22 cellular contexts compared by ENCODE assay signal in the genomic region with DNA sequence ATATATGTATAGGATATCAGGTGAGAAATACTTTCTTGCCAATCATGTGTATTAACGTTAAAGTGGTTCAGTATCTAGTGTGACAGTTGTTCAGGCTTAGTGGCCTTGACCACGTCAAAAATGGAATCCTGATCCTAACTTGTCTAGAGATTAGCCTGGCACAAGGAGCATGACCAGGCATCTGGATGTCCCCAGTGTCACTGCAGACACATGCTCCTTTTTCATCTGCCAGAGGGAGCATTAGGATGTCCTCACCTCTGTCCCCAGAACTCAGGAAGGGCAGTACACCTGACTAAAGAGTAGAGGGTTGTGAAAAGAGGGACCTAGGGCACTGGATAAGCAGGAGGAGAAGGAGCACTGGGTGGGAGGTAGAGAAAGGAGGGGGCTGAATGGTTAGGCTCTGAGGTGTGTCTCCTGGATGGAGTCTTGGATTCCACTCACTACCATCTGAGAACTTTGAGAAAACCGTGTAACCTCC. TPM values are rescaled to one million over a fixed set of nuclear protein-coding genes. Genes with fewer than 3 reads are reported as not detected.
DNase-seq lines count a peak whose midpoint lies in the region; ATAC-seq, FAIRE-seq and TF ChIP-seq lines count a peak whose summit lies in the region.
"Had no signal": no experiment of that assay in that cellular context is flagged by ENCODE, and none has a peak within 500 bp of the region (broad histone marks: within the 10 kb centered on the region; RNA-seq: fewer than 3 reads in every experiment).

No MANE protein-coding gene starts in this region.

- no peak for TF ChIP-seq RAD21 in K562 (CRISPR knock-in tag; conservative IDR thresholded peaks at IDR 0.05 in 1 of 2, IDR thresholded peaks at IDR 0.05 in 1 of 2)

- FAIRE-seq in GM12891 (lab: Jason Lieb, UNC) (peak; percentile 58), K562 (lab: Jason Lieb, UNC) (no peak)
- FAIRE-seq: H54 had no signal

- DNase-seq in GM12891 (ENCODE audit: insufficient read length, low spot score) (no peak), K562 (ENCODE audit: extremely low read depth in 1 of 4, low spot score in 3 of 4) (peak in 1 of 4 experiments; percentile 22), dermis blood vessel endothelial cell (no peak)
- no peak for DNase-seq in stimulated activated effector memory CD8-positive, alpha-beta T cell treated with anti-CD3 and anti-CD28 coated beads, Interleukin-12 subunit alpha, Interleukin-12 subunit beta, amount 100 ng/mL, for 72 hours (ENCODE audit: low spot score in 2 of 2)
- no peak for DNase-seq in stimulated activated CD4-positive, alpha-beta T cell treated with anti-CD3 and anti-CD28 coated beads, Interleukin-12 subunit alpha, Interleukin-12 subunit beta, amount 100 ng/mL, for 4 hours
- DNase-seq: 8988T; Caco-2; CD4-positive, alpha-beta T cell; DMS153; DMS79; GF-D8; HCEC 1CT had no signal

- H3K79me2 ChIP-seq in K562 (ENCODE audit: control insufficient read depth, insufficient read depth, low read length), result no peaks in the 10 kb centered on the region

- no peaks in the 10 kb centered on the region for H3K9me1 ChIP-seq in K562 (ENCODE audit: control insufficient read depth, insufficient read depth, low read length)

- H3K27ac ChIP-seq in BLaER1, result no peak overlapping the region
- no peak overlapping the region for H3K27ac ChIP-seq in K562 (ENCODE audit: extremely low read depth, low read depth, low read length)
- H3K27ac ChIP-seq: C4-2B, KMS-11 had no signal

- no peaks in the 10 kb centered on the region for H3K36me3 Mint-ChIP-seq in stimulated activated effector memory CD8-positive, alpha-beta T cell treated with anti-CD3 and anti-CD28 coated beads, Interleukin-12 subunit alpha, Interleukin-12 subunit beta, amount 100 ng/mL, for 72 hours

- peak overlapping the region; percentile 38 for H3K27ac Mint-ChIP-seq in stimulated activated effector memory CD8-positive, alpha-beta T cell treated with anti-CD3 and anti-CD28 coated beads, Interleukin-12 subunit alpha, Interleukin-12 subunit beta, amount 100 ng/mL, for 72 hours
- H3K27ac Mint-ChIP-seq: CD4-positive, alpha-beta T cell; GM23338 had no signal

- H2AFZ ChIP-seq in K562 (ENCODE audit: low read depth, low read length), result no peak overlapping the region
- H2AFZ ChIP-seq: GM23338 had no signal

- H4K20me1 ChIP-seq in BLaER1 (no peaks in the 10 kb centered on the region), K562 (replicated peaks; ENCODE audit: control insufficient read depth, insufficient read depth, low read length) (peaks cover 25% of the 10 kb centered on the region; the same call in 1 of the 2 replicates)

- H3K4me2 ChIP-seq in BLaER1 (peak overlapping the region; percentile 84), K562 (ENCODE audit: insufficient read depth, low read length) (no peak overlapping the region)
- H3K4me2 ChIP-seq: GM23338, KMS-11 had no signal

- in situ Hi-C loops in K562 (cut with MboI), result no loop called here

- POLR2A ChIA-PET in K562 (lab: Yijun Ruan, JAX), result interaction anchor here (0.6 to 6.1 kb wide), 10 partner anchors 10 to 128 kb away, joined by 3 to 76 read pairs (median 5); no protein-coding TSS in a partner anchor

- no peak for TF ChIP-seq EP300 in K562 (IDR thresholded peaks at IDR 0.05; ENCODE audit: low read length)

- CTCF ChIA-PET in K562 (lab: Yijun Ruan, JAX; ENCODE audit: low intra/inter-chr PET ratio), result no interaction called here

- H3K4me3 Mint-ChIP-seq in stimulated activated effector memory CD8-positive, alpha-beta T cell treated with anti-CD3 and anti-CD28 coated beads, Interleukin-12 subunit alpha, Interleukin-12 subunit beta, amount 100 ng/mL, for 72 hours, result no peak overlapping the region
- H3K4me3 Mint-ChIP-seq: CD4-positive, alpha-beta T cell; GM23338 had no signal

- H3K4me1 ChIP-seq in BLaER1, result peaks cover 53% of the 10 kb centered on the region
- no peaks in the 10 kb centered on the region for H3K4me1 ChIP-seq in K562 (replicated peaks in 1 of 2; ENCODE audit: control insufficient read depth in 2 of 2, insufficient read depth in 2 of 2, low read length in 2 of 2)
- H3K4me1 ChIP-seq: Caco-2 had no signal

- peaks cover 8% of the 10 kb centered on the region for H3K9me3 ChIP-seq in BLaER1
- H3K9me3 ChIP-seq in K562 (replicated peaks; ENCODE audit: control insufficient read depth, insufficient read depth, low read depth, low read length), result no peaks in the 10 kb centered on the region
- H3K9me3 ChIP-seq: Caco-2 had no signal

- ATAC-seq in K562 (no peak), HG02759 (IDR thresholded peaks at IDR 0.05; ENCODE audit: unreplicated experiment) (no peak), HG02840 (IDR thresholded peaks at IDR 0.05; ENCODE audit: low FRiP score, unreplicated experiment) (no peak)
- ATAC-seq in stimulated activated effector memory CD8-positive, alpha-beta T cell treated with anti-CD3 and anti-CD28 coated beads, Interleukin-12 subunit alpha, Interleukin-12 subunit beta, amount 100 ng/mL, for 72 hours, result no peak

- no peaks in the 10 kb centered on the region for H3K36me3 ChIP-seq in BLaER1
- no peaks in the 10 kb centered on the region for H3K36me3 ChIP-seq in K562 (ENCODE audit: control insufficient read depth, insufficient read depth, low read length)

- H3K9ac ChIP-seq in BLaER1, result no peak overlapping the region
- H3K9ac ChIP-seq in K562 (ENCODE audit: insufficient read depth in 1 of 2, low read depth in 2 of 2, low read length in 2 of 2), result no peak overlapping the region
- H3K9ac ChIP-seq: KMS-11 had no signal

- no peaks in the 10 kb centered on the region for H3K27me3 ChIP-seq in BLaER1
- peaks cover 64 to 69% of the 10 kb centered on the region in 2 experiments for H3K27me3 ChIP-seq in K562 (ENCODE audit: control insufficient read depth in 2 of 2, insufficient read depth in 2 of 2, low read length in 2 of 2)

- no peak for TF ChIP-seq CTCF in K562 (IDR thresholded peaks at IDR 0.05 in 2 of 3, conservative IDR thresholded peaks at IDR 0.05 in 1 of 3; ENCODE audit: insufficient read depth in 2 of 3, low read depth in 1 of 3, low read length in 3 of 3)

- no TSS peak for BruUV-seq in K562 (replicated peaks; lab: Mats Ljungman, UMichigan)

- TF ChIP-seq POLR2A in GM12891 (IDR thresholded peaks at IDR 0.05; ENCODE audit: low read depth, low read length) (no peak), K562 (conservative IDR thresholded peaks at IDR 0.05) (no peak)

- H3K4me1 Mint-ChIP-seq in stimulated activated effector memory CD8-positive, alpha-beta T cell treated with anti-CD3 and anti-CD28 coated beads, Interleukin-12 subunit alpha, Interleukin-12 subunit beta, amount 100 ng/mL, for 72 hours, result no peaks in the 10 kb centered on the region

- H3K4me3 ChIP-seq in BLaER1 (0 out of 2 replicates have a peak overlapping the region, but pooled peaks have one; percentile 1), K562 (no peak overlapping the region)
- H3K4me3 ChIP-seq: GM23338 had no signal

- intact Hi-C loops in K562 (cut with micrococcal nuclease), result loop anchor here (10.0 kb wide), 1 partner anchor 59 kb away; no protein-coding TSS in a partner anchor

- H3K9me3 Mint-ChIP-seq in stimulated activated effector memory CD8-positive, alpha-beta T cell treated with anti-CD3 and anti-CD28 coated beads, Interleukin-12 subunit alpha, Interleukin-12 subunit beta, amount 100 ng/mL, for 72 hours, result peaks cover 3% of the 10 kb centered on the region
- H3K9me3 Mint-ChIP-seq: CD4-positive, alpha-beta T cell had no signal

- WGBS in K562 (ENCODE audit: insufficient coverage, low coverage, missing lambda C conversion rate), result under 1% methylated on average over 3 of the region's 3 CpGs

RNA-seq across cellular contexts. Expression of gene GGTLC2, which starts 40.9 kb away (rescaled TPM):
- polyA plus RNA-seq in GM12891 (2012; ENCODE audit: low read depth, missing spikeins), result not detected
- not detected in 2 replicates for total RNA-seq in K562 (2011; cell fraction: chromatin; rRNA removed; ENCODE audit: low replicate concordance)
- not detected in 2 replicates for total RNA-seq in K562 (2011; cell fraction: nucleolus; rRNA removed)
- total RNA-seq in K562 (2011; cell fraction: nucleoplasm; rRNA removed), result not detected in 2 replicates
- not detected in 2 replicates for total RNA-seq in K562 (2014; rRNA removed)
- total RNA-seq in K562 (2014; rRNA removed; fragmentation: Illumina TruSeq; extraction: Trizol), result not detected in 2 replicates
- total RNA-seq in K562 (2015; rRNA removed; fragmentation: Illumina TruSeq; extraction: Trizol), result not detected in 2 replicates
- total RNA-seq in K562 (2021), result not detected in 2 replicates
- polyA plus RNA-seq in K562 (2011; rRNA removed), result not detected in 2 replicates
- not detected in 2 replicates for polyA plus RNA-seq in K562 (2011; cell fraction: cytosol; rRNA removed)
- polyA plus RNA-seq in K562 (2011; cell fraction: nucleus; rRNA removed), result not detected in 2 replicates
- polyA plus RNA-seq in K562 (2012), result not detected in 2 replicates
- not detected in 2 replicates for polyA plus RNA-seq in K562 (2014; fragmentation: Illumina TruSeq; extraction: Trizol)
- polyA plus RNA-seq in K562 (2014; fragmentation: Nextera tagmentation; extraction: Ambion mirVana), result not detected
- not detected in 2 replicates for polyA plus RNA-seq in K562 (2014; rRNA removed)
- not detected in 2 replicates for polyA minus RNA-seq in K562 (2011; rRNA and poly(A)+ RNA removed)
- polyA minus RNA-seq in K562 (2011; cell fraction: cytosol; rRNA and poly(A)+ RNA removed), result not detected in 2 replicates
- polyA minus RNA-seq in K562 (2011; cell fraction: nucleus; rRNA and poly(A)+ RNA removed), result not detected in 2 replicates
- total RNA-seq in dermis blood vessel endothelial cell, result not detected in 2 replicates
- total RNA-seq: A673; CD4-positive, alpha-beta T cell; GM23338; HT-29 had no signal
- polyA plus RNA-seq: AG04450, GM23338 had no signal

RNA-seq across cellular contexts. Expression of gene PRAME, which starts 44.4 kb away (rescaled TPM):
- 1.7 TPM for polyA plus RNA-seq in GM12891 (2012; ENCODE audit: low read depth, missing spikeins)
- total RNA-seq in K562 (2011; cell fraction: chromatin; rRNA removed; ENCODE audit: low replicate concordance), result 1,035 and 1,246 TPM in 2 replicates
- total RNA-seq in K562 (2011; cell fraction: nucleolus; rRNA removed), result 1,013 and 1,088 TPM in 2 replicates
- 943 and 1,014 TPM in 2 replicates for total RNA-seq in K562 (2011; cell fraction: nucleoplasm; rRNA removed)
- total RNA-seq in K562 (2014; rRNA removed), result 968 and 1,107 TPM in 2 replicates
- 993 and 1,024 TPM in 2 replicates for total RNA-seq in K562 (2014; rRNA removed; fragmentation: Illumina TruSeq; extraction: Trizol)
- total RNA-seq in K562 (2015; rRNA removed; fragmentation: Illumina TruSeq; extraction: Trizol), result 1,048 and 1,089 TPM in 2 replicates
- total RNA-seq in K562 (2021), result 1,138 and 1,201 TPM in 2 replicates
- polyA plus RNA-seq in K562 (2011; rRNA removed), result 2,141 and 2,474 TPM in 2 replicates
- polyA plus RNA-seq in K562 (2011; cell fraction: cytosol; rRNA removed), result 2,488 and 2,726 TPM in 2 replicates
- 3,679 and 4,057 TPM in 2 replicates for polyA plus RNA-seq in K562 (2011; cell fraction: nucleus; rRNA removed)
- 1,108 and 1,453 TPM in 2 replicates for polyA plus RNA-seq in K562 (2012)
- polyA plus RNA-seq in K562 (2014; fragmentation: Illumina TruSeq; extraction: Trizol), result 1,536 and 1,589 TPM in 2 replicates
- 1,000 to 10,000 TPM in 1 of 2 experiments, 100 to 1,000 TPM in 1; 662 to 1,142 TPM for polyA plus RNA-seq in K562 (2014; fragmentation: Nextera tagmentation; extraction: Ambion mirVana)
- 1,519 and 1,644 TPM in 2 replicates for polyA plus RNA-seq in K562 (2014; rRNA removed)
- 1,022 and 1,144 TPM in 2 replicates for polyA minus RNA-seq in K562 (2011; rRNA and poly(A)+ RNA removed)
- 512 and 653 TPM in 2 replicates for polyA minus RNA-seq in K562 (2011; cell fraction: cytosol; rRNA and poly(A)+ RNA removed)
- polyA minus RNA-seq in K562 (2011; cell fraction: nucleus; rRNA and poly(A)+ RNA removed), result 275 and 419 TPM in 2 replicates
- not detected in 2 replicates for total RNA-seq in dermis blood vessel endothelial cell
- total RNA-seq: Caco-2; CD4-positive, alpha-beta T cell; GM23338; HT-29 had no signal
- polyA plus RNA-seq: GM23338 had no signal

Comparison
In these comparisons a context has a peak if more than half of its experiments do, and no peak if none do; other contexts are left out.
1. RNA of gene PRAME, which starts 44.4 kb away (total RNA-seq): 943 to 1,246 TPM in K562; not detected in dermis blood vessel endothelial cell; every median in the first group is over 100 times any median in the second.